10 cellular contexts compared by ENCODE assay signal in genomic region chr17:39195568-39196160, GRCh38. TPM values are rescaled to one million over a fixed set of nuclear protein-coding genes. Genes with fewer than 3 reads are reported as not detected.
DNase-seq lines count a peak whose midpoint lies in the region; ATAC-seq and TF ChIP-seq lines count a peak whose summit lies in the region.
"Had no signal": no experiment of that assay in that cellular context is flagged by ENCODE, and none has a peak within 500 bp of the region (broad histone marks: within the 10 kb centered on the region; RNA-seq: fewer than 3 reads in every experiment).

No MANE protein-coding gene starts in this region.

- ATAC-seq in activated CD8-positive, alpha-beta memory T cell treated with anti-CD3 and anti-CD28 coated beads, Interleukin-2, amount 10 ng/mL, durations not matched to agents 7 days and 5 days: no peak
- ATAC-seq in thoracic aorta (ENCODE audit: insufficient number of reproducible peaks, low FRiP score, low read depth) (no peak), GM21723 (IDR thresholded peaks at IDR 0.05; ENCODE audit: unreplicated experiment) (no peak)

- H3K9ac ChIP-seq in iPS-20b (ENCODE audit: low read depth, low read length): peak overlapping the region; percentile 61; the same call in 1 of the 2 replicates

- H3K4me3 Mint-ChIP-seq in activated CD8-positive, alpha-beta memory T cell treated with anti-CD3 and anti-CD28 coated beads, Interleukin-2, amount 10 ng/mL, durations not matched to agents 7 days and 5 days: peak overlapping the region; percentile 74
- H3K4me3 Mint-ChIP-seq in activated T-helper 1 cell treated with anti-CD3 and anti-CD28 coated beads, Interleukin-12 subunit alpha, Interleukin-12 subunit beta, Interleukin-2, Interleukin-4 antibody, amounts not matched to agents 30 ng/mL and 10 ng/mL and 1 ng/mL, durations not matched to agents 14 hours and 24 hours and 36 hours: peak overlapping the region; percentile 83

- CTCF ChIA-PET in activated CD8-positive, alpha-beta memory T cell treated with anti-CD3 and anti-CD28 coated beads, Interleukin-2, amount 10 ng/mL, durations not matched to agents 7 days and 5 days (lab: Charles Lee): interaction anchor here (1.3 to 30.8 kb wide), 7 partner anchors 11 to 638 kb away, joined by 3 to 670 read pairs (median 10); partner anchors contain the start of gene ARL5C

- H3K4me1 Mint-ChIP-seq in activated CD8-positive, alpha-beta memory T cell treated with anti-CD3 and anti-CD28 coated beads, Interleukin-2, amount 10 ng/mL, durations not matched to agents 7 days and 5 days: peaks cover 42% of the 10 kb centered on the region
- peaks cover 39% of the 10 kb centered on the region for H3K4me1 Mint-ChIP-seq in activated T-helper 1 cell treated with anti-CD3 and anti-CD28 coated beads, Interleukin-12 subunit alpha, Interleukin-12 subunit beta, Interleukin-2, Interleukin-4 antibody, amounts not matched to agents 30 ng/mL and 10 ng/mL and 1 ng/mL, durations not matched to agents 14 hours and 24 hours and 36 hours (ENCODE audit: low read depth)

- peaks cover 12% of the 10 kb centered on the region for H3K36me3 Mint-ChIP-seq in activated CD8-positive, alpha-beta memory T cell treated with anti-CD3 and anti-CD28 coated beads, Interleukin-2, amount 10 ng/mL, durations not matched to agents 7 days and 5 days
- H3K36me3 Mint-ChIP-seq in activated T-helper 1 cell treated with anti-CD3 and anti-CD28 coated beads, Interleukin-12 subunit alpha, Interleukin-12 subunit beta, Interleukin-2, Interleukin-4 antibody, amounts not matched to agents 30 ng/mL and 10 ng/mL and 1 ng/mL, durations not matched to agents 14 hours and 24 hours and 36 hours (ENCODE audit: low read depth): peaks cover 20% of the 10 kb centered on the region

- H3K4me1 ChIP-seq in iPS-20b (ENCODE audit: insufficient read depth, low read length) (peaks cover 12% of the 10 kb centered on the region; the same call in 1 of the 2 replicates), thoracic aorta (ENCODE audit: control insufficient read depth in 1 of 2, low read depth in 2 of 2) (peaks cover 30 to 55% of the 10 kb centered on the region in 2 donors), testis (peaks cover 36% of the 10 kb centered on the region)

- peak overlapping the region; percentile 76 for H3K27ac Mint-ChIP-seq in activated CD8-positive, alpha-beta memory T cell treated with anti-CD3 and anti-CD28 coated beads, Interleukin-2, amount 10 ng/mL, durations not matched to agents 7 days and 5 days
- H3K27ac Mint-ChIP-seq in activated T-helper 1 cell treated with anti-CD3 and anti-CD28 coated beads, Interleukin-12 subunit alpha, Interleukin-12 subunit beta, Interleukin-2, Interleukin-4 antibody, amounts not matched to agents 30 ng/mL and 10 ng/mL and 1 ng/mL, durations not matched to agents 14 hours and 24 hours and 36 hours: peak overlapping the region; percentile 48

- H3K36me3 ChIP-seq in iPS-20b (ENCODE audit: insufficient read depth, low read depth, low read length): peaks cover 34% of the 10 kb centered on the region
- peaks cover 28% of the 10 kb centered on the region for H3K36me3 ChIP-seq in thoracic aorta
- no peaks in the 10 kb centered on the region for H3K36me3 ChIP-seq in testis (ENCODE audit: low read depth, missing control alignments)

- 71 to 76% methylated on average over 4 to 8 of the region's 8 CpGs for WGBS in testis, 2 donors

- H3K27me3 ChIP-seq in iPS-20b (ENCODE audit: insufficient read depth, low read length) (no peaks in the 10 kb centered on the region), thoracic aorta (replicated peaks; ENCODE audit: insufficient read depth) (no peaks in the 10 kb centered on the region), testis (no peaks in the 10 kb centered on the region)
- H3K27me3 ChIP-seq: adrenal gland had no signal

- TF ChIP-seq POLR2A in testis (IDR thresholded peaks at IDR 0.05): no peak

- DNase-seq in activated CD8-positive, alpha-beta memory T cell treated with anti-CD3 and anti-CD28 coated beads, Interleukin-2, amount 10 ng/mL, durations not matched to agents 7 days and 5 days: peak; percentile 55
- DNase-seq in activated CD8-positive, alpha-beta memory T cell treated with anti-CD3 and anti-CD28 coated beads, Interleukin-2, amount 50 U/mL, for 48 hours: no peak
- DNase-seq in activated T-helper 1 cell treated with anti-CD3 and anti-CD28 coated beads, Interleukin-12 subunit alpha, Interleukin-12 subunit beta, Interleukin-2, Interleukin-4 antibody, amounts not matched to agents 30 ng/mL and 10 ng/mL and 1 ng/mL, durations not matched to agents 14 hours and 24 hours and 36 hours (ENCODE audit: low spot score): no peak
- DNase-seq in thoracic aorta (ENCODE audit: low spot score): no peak
- DNase-seq in testis: no peak
- DNase-seq in COLO829 (ENCODE audit: low spot score): no peak
- DNase-seq: NCI-H69 had no signal

- no peaks in the 10 kb centered on the region for H3K27me3 Mint-ChIP-seq in activated CD8-positive, alpha-beta memory T cell treated with anti-CD3 and anti-CD28 coated beads, Interleukin-2, amount 10 ng/mL, durations not matched to agents 7 days and 5 days
- H3K27me3 Mint-ChIP-seq in activated T-helper 1 cell treated with anti-CD3 and anti-CD28 coated beads, Interleukin-12 subunit alpha, Interleukin-12 subunit beta, Interleukin-2, Interleukin-4 antibody, amounts not matched to agents 30 ng/mL and 10 ng/mL and 1 ng/mL, durations not matched to agents 14 hours and 24 hours and 36 hours (ENCODE audit: insufficient read depth): no peaks in the 10 kb centered on the region

- TF ChIP-seq CTCF in thoracic aorta (IDR thresholded peaks at IDR 0.05) (no peak), testis (IDR thresholded peaks at IDR 0.05) (no peak)

- no peaks in the 10 kb centered on the region for H3K9me3 ChIP-seq in iPS-20b (ENCODE audit: insufficient read depth, low read depth, low read length)
- H3K9me3 ChIP-seq in thoracic aorta: no peaks in the 10 kb centered on the region
- no peaks in the 10 kb centered on the region for H3K9me3 ChIP-seq in testis
- H3K9me3 ChIP-seq: adrenal gland had no signal

- peak overlapping the region; percentile 85 for H3K4me3 ChIP-seq in iPS-20b (ENCODE audit: low read length)
- peak overlapping the region; percentile 82 for H3K4me3 ChIP-seq in thoracic aorta
- no peak overlapping the region for H3K4me3 ChIP-seq in testis

- intact Hi-C loops in activated T-helper 1 cell treated with anti-CD3 and anti-CD28 coated beads, Interleukin-12 subunit alpha, Interleukin-12 subunit beta, Interleukin-2, Interleukin-4 antibody, amounts not matched to agents 30 ng/mL and 10 ng/mL and 1 ng/mL, durations not matched to agents 14 hours and 24 hours and 36 hours (cut with micrococcal nuclease): loop anchor here (2.0 to 5.0 kb wide), 4 partner anchors 43 to 443 kb away; partner anchors contain the start of genes CDK12, PSMB3 and RPL23
- intact Hi-C loops in testis (cut with DNase I; ENCODE audit: low total_unique reads): no loop called here

- H3K27ac ChIP-seq in iPS-20b (ENCODE audit: low read length) (no peak overlapping the region), thoracic aorta (peak overlapping the region; percentile 92 to 97), testis (peak overlapping the region in 1 of 2 donors; percentile 41)

- no peaks in the 10 kb centered on the region for H3K9me3 Mint-ChIP-seq in activated CD8-positive, alpha-beta memory T cell treated with anti-CD3 and anti-CD28 coated beads, Interleukin-2, amount 10 ng/mL, durations not matched to agents 7 days and 5 days (ENCODE audit: low read depth)
- no peaks in the 10 kb centered on the region for H3K9me3 Mint-ChIP-seq in activated T-helper 1 cell treated with anti-CD3 and anti-CD28 coated beads, Interleukin-12 subunit alpha, Interleukin-12 subunit beta, Interleukin-2, Interleukin-4 antibody, amounts not matched to agents 30 ng/mL and 10 ng/mL and 1 ng/mL, durations not matched to agents 14 hours and 24 hours and 36 hours

RNA-seq across cellular contexts. Expression of gene CACNB1, which starts 1.8 kb away (rescaled TPM):
- 10 to 100 TPM; 21.0 to 32.9 TPM for total RNA-seq in activated CD8-positive, alpha-beta memory T cell treated with anti-CD3 and anti-CD28 coated beads, Interleukin-2, amount 10 ng/mL, durations not matched to agents 7 days and 5 days
- total RNA-seq in activated T-helper 1 cell treated with anti-CD3 and anti-CD28 coated beads, Interleukin-12 subunit alpha, Interleukin-12 subunit beta, Interleukin-2, Interleukin-4 antibody, amounts not matched to agents 30 ng/mL and 10 ng/mL and 1 ng/mL, durations not matched to agents 14 hours and 24 hours and 36 hours: 21.8 and 22.3 TPM in 2 replicates
- total RNA-seq in thoracic aorta: 10 to 100 TPM; 14.3 to 15.6 TPM
- 10 to 100 TPM; 18.1 to 19.8 TPM for total RNA-seq in testis
- polyA plus RNA-seq in testis (ENCODE audit: insufficient read depth, low read depth, low replicate concordance): 11.3 TPM

RNA-seq across cellular contexts. Expression of gene RPL19, which starts 4.4 kb away (rescaled TPM):
- total RNA-seq in activated CD8-positive, alpha-beta memory T cell treated with anti-CD3 and anti-CD28 coated beads, Interleukin-2, amount 10 ng/mL, durations not matched to agents 7 days and 5 days: 1,000 to 10,000 TPM; 1,859 to 1,928 TPM
- 2,114 and 2,133 TPM in 2 replicates for total RNA-seq in activated T-helper 1 cell treated with anti-CD3 and anti-CD28 coated beads, Interleukin-12 subunit alpha, Interleukin-12 subunit beta, Interleukin-2, Interleukin-4 antibody, amounts not matched to agents 30 ng/mL and 10 ng/mL and 1 ng/mL, durations not matched to agents 14 hours and 24 hours and 36 hours
- 1,000 to 10,000 TPM; 1,315 to 2,278 TPM for total RNA-seq in thoracic aorta
- 1,000 to 10,000 TPM in 1 of 2 donors, 100 to 1,000 TPM in 1; 954 to 1,719 TPM for total RNA-seq in testis
- 1,741 TPM for polyA plus RNA-seq in testis (ENCODE audit: insufficient read depth, low read depth, low replicate concordance)

RNA-seq across cellular contexts. Expression of gene ARL5C, which starts 29.7 kb away (rescaled TPM):
- under 1 TPM in 1 of 2 experiments, not detected in 1; 0.35 TPM for total RNA-seq in activated CD8-positive, alpha-beta memory T cell treated with anti-CD3 and anti-CD28 coated beads, Interleukin-2, amount 10 ng/mL, durations not matched to agents 7 days and 5 days
- not detected in 2 replicates for total RNA-seq in activated T-helper 1 cell treated with anti-CD3 and anti-CD28 coated beads, Interleukin-12 subunit alpha, Interleukin-12 subunit beta, Interleukin-2, Interleukin-4 antibody, amounts not matched to agents 30 ng/mL and 10 ng/mL and 1 ng/mL, durations not matched to agents 14 hours and 24 hours and 36 hours
- under 1 TPM in 1 of 2 donors, not detected in 1; 0.27 TPM for total RNA-seq in thoracic aorta
- not detected for total RNA-seq in testis
- polyA plus RNA-seq in testis (ENCODE audit: insufficient read depth, low read depth, low replicate concordance): not detected
- total RNA-seq: adrenal gland had no signal
- polyA plus RNA-seq: adrenal gland had no signal

RNA-seq across cellular contexts. Expression of gene STAC2, which starts 30.1 kb away (rescaled TPM):
- not detected for total RNA-seq in activated CD8-positive, alpha-beta memory T cell treated with anti-CD3 and anti-CD28 coated beads, Interleukin-2, amount 10 ng/mL, durations not matched to agents 7 days and 5 days
- total RNA-seq in activated T-helper 1 cell treated with anti-CD3 and anti-CD28 coated beads, Interleukin-12 subunit alpha, Interleukin-12 subunit beta, Interleukin-2, Interleukin-4 antibody, amounts not matched to agents 30 ng/mL and 10 ng/mL and 1 ng/mL, durations not matched to agents 14 hours and 24 hours and 36 hours: 0.08 TPM in 1 of 2 replicates, not detected in the other
- 10 to 100 TPM; 13.9 to 14.3 TPM for total RNA-seq in thoracic aorta
- total RNA-seq in testis: under 1 TPM; 0.24 to 0.37 TPM
- polyA plus RNA-seq in testis (ENCODE audit: insufficient read depth, low read depth, low replicate concordance): 1.1 TPM

RNA-seq across cellular contexts. Expression of gene PLXDC1, which starts 44.2 kb away (rescaled TPM):
- 1 to 10 TPM; 1.2 to 9.0 TPM for total RNA-seq in activated CD8-positive, alpha-beta memory T cell treated with anti-CD3 and anti-CD28 coated beads, Interleukin-2, amount 10 ng/mL, durations not matched to agents 7 days and 5 days
- 0.60 TPM in 1 of 2 replicates, not detected in the other for total RNA-seq in activated T-helper 1 cell treated with anti-CD3 and anti-CD28 coated beads, Interleukin-12 subunit alpha, Interleukin-12 subunit beta, Interleukin-2, Interleukin-4 antibody, amounts not matched to agents 30 ng/mL and 10 ng/mL and 1 ng/mL, durations not matched to agents 14 hours and 24 hours and 36 hours
- total RNA-seq in thoracic aorta: 10 to 100 TPM in 1 of 2 donors, 1 to 10 TPM in 1; 7.0 to 13.9 TPM
- total RNA-seq in testis: 10 to 100 TPM in 1 of 2 donors, 1 to 10 TPM in 1; 9.6 to 14.8 TPM
- 40.5 TPM for polyA plus RNA-seq in testis (ENCODE audit: insufficient read depth, low read depth, low replicate concordance)

Comparison
In these comparisons a context has a peak if more than half of its experiments do, and no peak if none do; other contexts are left out.
1. H3K4me3 ChIP-seq: peak in iPS-20b (single experiment) and thoracic aorta (single experiment); none in testis (0 of 2).